13 cellular contexts compared by ENCODE assay signal in genomic region chr9:92266486-92266885, GRCh38. TPM values are rescaled to one million over a fixed set of nuclear protein-coding genes. Genes with fewer than 3 reads are reported as not detected.
DNase-seq lines count a peak whose midpoint lies in the region; ATAC-seq and TF ChIP-seq lines count a peak whose summit lies in the region.
"Had no signal": no experiment of that assay in that cellular context is flagged by ENCODE, and none has a peak within 500 bp of the region (broad histone marks: within the 10 kb centered on the region; RNA-seq: fewer than 3 reads in every experiment).

No MANE protein-coding gene starts in this region.

- H4K5ac ChIP-seq in IMR-90 (ENCODE audit: low read depth, low read length): no peak overlapping the region

- H3K4me1 Mint-ChIP-seq in activated CD4-positive, alpha-beta memory T cell treated with anti-CD3 and anti-CD28 coated beads, Interleukin-2, amount 10 ng/mL, durations not matched to agents 7 days and 5 days: no peaks in the 10 kb centered on the region
- H3K4me1 Mint-ChIP-seq in activated CD4-positive, alpha-beta memory T cell treated with anti-CD3 and anti-CD28 coated beads for 36 hours (ENCODE audit: low read depth): no peaks in the 10 kb centered on the region
- H3K4me1 Mint-ChIP-seq in glutamatergic neuron (ENCODE audit: low read depth, unreplicated experiment): peaks cover 17% of the 10 kb centered on the region

- H3K27ac Mint-ChIP-seq in activated CD4-positive, alpha-beta memory T cell treated with anti-CD3 and anti-CD28 coated beads, Interleukin-2, amount 10 ng/mL, durations not matched to agents 7 days and 5 days: peak overlapping the region; percentile 4
- no peak overlapping the region for H3K27ac Mint-ChIP-seq in activated CD4-positive, alpha-beta memory T cell treated with anti-CD3 and anti-CD28 coated beads for 36 hours
- H3K27ac Mint-ChIP-seq in glutamatergic neuron (ENCODE audit: unreplicated experiment): peak overlapping the region; percentile 86

- peaks cover 9% of the 10 kb centered on the region; the same call in 1 of the 2 replicates for H3K9me1 ChIP-seq in IMR-90 (ENCODE audit: insufficient read depth, low read length)

- dilution Hi-C loops in IMR-90 (cut with HindIII; ENCODE audit: low sequenced_read_pairs, unreplicated experiment): no loop called here

- no peak overlapping the region for H3K56ac ChIP-seq in IMR-90 (ENCODE audit: extremely low read depth, insufficient read depth, low read length)

- no CpG with 5 or more reads among the region's 4 CpGs for WGBS in IMR-90 (ENCODE audit: extremely low coverage in 2 of 2, insufficient read length in 1 of 2), 2 experiments

- in situ Hi-C loops in IMR-90 (cut with MboI; ENCODE audit: low sequenced_read_pairs) (no loop called here), KBM-7 (cut with MboI; ENCODE audit: low pct_unique_long_range_greater_than_20kb, low sequenced_read_pairs) (no loop called here)

- peak overlapping the region; percentile 2; the same call in 1 of the 2 replicates for H3K4ac ChIP-seq in IMR-90 (ENCODE audit: low read depth, low read length)

- H3K4me3 Mint-ChIP-seq in activated CD4-positive, alpha-beta memory T cell treated with anti-CD3 and anti-CD28 coated beads, Interleukin-2, amount 10 ng/mL, durations not matched to agents 7 days and 5 days: no peak overlapping the region
- H3K4me3 Mint-ChIP-seq in activated CD4-positive, alpha-beta memory T cell treated with anti-CD3 and anti-CD28 coated beads for 36 hours: no peak overlapping the region
- peak overlapping the region; percentile 54 for H3K4me3 Mint-ChIP-seq in glutamatergic neuron (ENCODE audit: unreplicated experiment)

- H3K27me3 ChIP-seq in IMR-90 (ENCODE audit: control insufficient read depth, insufficient read depth, low read length): no peaks in the 10 kb centered on the region
- H3K27me3 ChIP-seq in SJSA1 (replicated peaks): no peaks in the 10 kb centered on the region

- H3K23ac ChIP-seq in IMR-90 (ENCODE audit: low read depth, low read length): no peak overlapping the region

- ATAC-seq in IMR-90 (ENCODE audit: low read depth) (no peak), HG03469 (IDR thresholded peaks at IDR 0.05; ENCODE audit: unreplicated experiment) (no peak)
- ATAC-seq: HepG2 had no signal

- H3K4me1 ChIP-seq in IMR-90 (ENCODE audit: control insufficient read depth, insufficient read depth, low read length): peaks cover 2% of the 10 kb centered on the region; the same call in 1 of the 2 replicates
- H3K4me1 ChIP-seq in SJSA1 (replicated peaks): peaks cover 51% of the 10 kb centered on the region

- no peak for DNase-seq in activated CD4-positive, alpha-beta memory T cell treated with anti-CD3 and anti-CD28 coated beads, Interleukin-2, amount 10 ng/mL, durations not matched to agents 7 days and 5 days
- no peak for DNase-seq in activated CD4-positive, alpha-beta memory T cell treated with anti-CD3 and anti-CD28 coated beads for 36 hours
- DNase-seq in IMR-90 (no peak), SJSA1 (ENCODE audit: low read depth in 1 of 2, low spot score in 2 of 2) (peak; percentile 21 to 48), glutamatergic neuron (peak; percentile 48), KBM-7 (no peak)
- DNase-seq: DMS153, EL, NCI-H1048, NCI-H146, SIG-M5 had no signal

- H3K9me3 Mint-ChIP-seq in activated CD4-positive, alpha-beta memory T cell treated with anti-CD3 and anti-CD28 coated beads, Interleukin-2, amount 10 ng/mL, durations not matched to agents 7 days and 5 days: no peaks in the 10 kb centered on the region
- H3K9me3 Mint-ChIP-seq in activated CD4-positive, alpha-beta memory T cell treated with anti-CD3 and anti-CD28 coated beads for 36 hours: no peaks in the 10 kb centered on the region
- H3K9me3 Mint-ChIP-seq in glutamatergic neuron (ENCODE audit: unreplicated experiment): peaks cover 2% of the 10 kb centered on the region

- H2AK5ac ChIP-seq in IMR-90 (ENCODE audit: low read depth, low read length): no peak overlapping the region

- intact Hi-C loops in activated CD4-positive, alpha-beta memory T cell treated with anti-CD3 and anti-CD28 coated beads for 36 hours (cut with micrococcal nuclease): no loop called here
- intact Hi-C loops in IMR-90 (cut with micrococcal nuclease): loop anchor here (5.0 kb wide), 1 partner anchor 36 kb away; no protein-coding TSS in a partner anchor

- H3K18ac ChIP-seq in IMR-90 (ENCODE audit: low read depth, low read length): no peak overlapping the region

- H3K36me3 ChIP-seq in IMR-90 (ENCODE audit: control insufficient read depth, insufficient read depth, low read length) (peaks cover 73% of the 10 kb centered on the region), SJSA1 (peaks cover 96% of the 10 kb centered on the region)

- H2AFZ ChIP-seq in IMR-90 (replicated peaks; ENCODE audit: low read length, poor library complexity): no peak overlapping the region

- H3K9me3 ChIP-seq in IMR-90 (ENCODE audit: control insufficient read depth, insufficient read depth, low read length) (no peaks in the 10 kb centered on the region), SJSA1 (replicated peaks) (no peaks in the 10 kb centered on the region)

- H2AK9ac ChIP-seq in IMR-90 (replicated peaks; ENCODE audit: low read depth, low read length, poor library complexity): no peak overlapping the region

- TF ChIP-seq POLR2A in IMR-90 (IDR thresholded peaks at IDR 0.05; ENCODE audit: low read depth, low read length): no peak

- H3K14ac ChIP-seq in IMR-90 (replicated peaks; ENCODE audit: low read depth, low read length): no peak overlapping the region

- POLR2A ChIA-PET in activated CD4-positive, alpha-beta memory T cell treated with anti-CD3 and anti-CD28 coated beads, Interleukin-2, amount 10 ng/mL, durations not matched to agents 7 days and 5 days (lab: Charles Lee): interaction anchor here (1.1 kb wide), 1 partner anchor 59 kb away, joined by 3 read pairs; the partner anchor contains the start of genes CENPP and NOL8
- POLR2A ChIA-PET in activated CD4-positive, alpha-beta memory T cell treated with anti-CD3 and anti-CD28 coated beads for 36 hours (lab: Charles Lee): interaction anchor here (0.8 to 1.1 kb wide), 2 partner anchors 11 to 26 kb away, joined by 3 to 4 read pairs; no protein-coding TSS in a partner anchor
- POLR2A ChIA-PET in IMR-90 (lab: Charles Lee; ENCODE audit: unreplicated experiment): interaction anchor here (1.0 kb wide), 1 partner anchor 15 kb away, joined by 3 read pairs; no protein-coding TSS in a partner anchor

- no peak overlapping the region for H4K91ac ChIP-seq in IMR-90 (ENCODE audit: insufficient read depth, low read depth, low read length)

- H3K27ac ChIP-seq in IMR-90 (ENCODE audit: insufficient read depth, low read length) (no peak overlapping the region), SJSA1 (peak overlapping the region; percentile 90)

- no peak overlapping the region for H2BK15ac ChIP-seq in IMR-90 (ENCODE audit: low read depth, low read length)

- peaks cover 6% of the 10 kb centered on the region; the same call in 1 of the 2 replicates for H4K20me1 ChIP-seq in IMR-90 (ENCODE audit: insufficient read depth, low read length)

- H3K4me3 ChIP-seq in IMR-90 (ENCODE audit: insufficient read depth, low read depth, low read length) (no peak overlapping the region), SJSA1 (no peak overlapping the region)

- BruUV-seq in IMR-90 (replicated peaks; lab: Mats Ljungman, UMichigan): no TSS peak

- H3K79me1 ChIP-seq in IMR-90 (ENCODE audit: low read depth in 1 of 2, low read length in 2 of 2): peaks cover 21 to 65% of the 10 kb centered on the region in 2 experiments

- CTCF ChIA-PET in activated CD4-positive, alpha-beta memory T cell treated with anti-CD3 and anti-CD28 coated beads, Interleukin-2, amount 10 ng/mL, durations not matched to agents 7 days and 5 days (lab: Charles Lee): no interaction called here
- CTCF ChIA-PET in activated CD4-positive, alpha-beta memory T cell treated with anti-CD3 and anti-CD28 coated beads for 36 hours (lab: Charles Lee): no interaction called here
- CTCF ChIA-PET in IMR-90 (lab: Yijun Ruan, JAX): no interaction called here

- no peak for TF ChIP-seq RAD21 in IMR-90 (IDR thresholded peaks at IDR 0.05; ENCODE audit: low read length)

- H2BK20ac ChIP-seq in IMR-90 (ENCODE audit: low read depth, low read length): no peak overlapping the region

- peaks cover 76% of the 10 kb centered on the region for H3K36me3 Mint-ChIP-seq in activated CD4-positive, alpha-beta memory T cell treated with anti-CD3 and anti-CD28 coated beads, Interleukin-2, amount 10 ng/mL, durations not matched to agents 7 days and 5 days (ENCODE audit: low read depth)
- H3K36me3 Mint-ChIP-seq in activated CD4-positive, alpha-beta memory T cell treated with anti-CD3 and anti-CD28 coated beads for 36 hours: peaks cover 63% of the 10 kb centered on the region
- peaks cover 4% of the 10 kb centered on the region for H3K36me3 Mint-ChIP-seq in glutamatergic neuron (ENCODE audit: unreplicated experiment)

- H3K27me3 Mint-ChIP-seq in activated CD4-positive, alpha-beta memory T cell treated with anti-CD3 and anti-CD28 coated beads, Interleukin-2, amount 10 ng/mL, durations not matched to agents 7 days and 5 days: no peaks in the 10 kb centered on the region
- no peaks in the 10 kb centered on the region for H3K27me3 Mint-ChIP-seq in activated CD4-positive, alpha-beta memory T cell treated with anti-CD3 and anti-CD28 coated beads for 36 hours
- H3K27me3 Mint-ChIP-seq in glutamatergic neuron (ENCODE audit: unreplicated experiment): peaks cover 2% of the 10 kb centered on the region

- H2BK5ac ChIP-seq in IMR-90 (ENCODE audit: low read depth, low read length, poor library complexity, severe bottlenecking): peak overlapping the region; percentile 7

- TF ChIP-seq CTCF in IMR-90 (conservative IDR thresholded peaks at IDR 0.05; ENCODE audit: low read depth, low read length) (no peak), glutamatergic neuron (IDR thresholded peaks at IDR 0.05; ENCODE audit: partially characterized antibody, unreplicated experiment) (no peak)

- no peak overlapping the region for H3K9ac ChIP-seq in IMR-90 (ENCODE audit: low read depth, low read length)

- H4K8ac ChIP-seq in IMR-90 (ENCODE audit: low read depth in 2 of 2, low read length in 2 of 2): no peak overlapping the region

- no peak overlapping the region for H2BK120ac ChIP-seq in IMR-90 (ENCODE audit: low read depth, low read length)

- no peak overlapping the region for H3K4me2 ChIP-seq in IMR-90 (ENCODE audit: low read depth, low read length)

RNA-seq across cellular contexts. Expression of gene IARS1, which starts 27.0 kb away (rescaled TPM):
- 100 to 1,000 TPM; 145 to 152 TPM for total RNA-seq in activated CD4-positive, alpha-beta memory T cell treated with anti-CD3 and anti-CD28 coated beads, Interleukin-2, amount 10 ng/mL, durations not matched to agents 7 days and 5 days
- 100 to 1,000 TPM; 212 to 222 TPM for total RNA-seq in activated CD4-positive, alpha-beta memory T cell treated with anti-CD3 and anti-CD28 coated beads for 36 hours
- total RNA-seq in IMR-90 (2012; rRNA removed) (383 and 414 TPM in 2 replicates), glutamatergic neuron (ENCODE audit: unreplicated experiment) (160 TPM)
- 64.1 and 85.3 TPM in 2 replicates for polyA plus RNA-seq in IMR-90 (2012; rRNA removed)
- 24.0 and 35.8 TPM in 2 replicates for polyA plus RNA-seq in IMR-90 (2012; cell fraction: cytosol; rRNA removed)
- polyA plus RNA-seq in IMR-90 (2012; cell fraction: nucleus; rRNA removed; ENCODE audit: low replicate concordance): 24.1 and 176 TPM in 2 replicates
- total RNA-seq in SJSA1 (2014; rRNA removed; shearing (Covaris generic)): 172 and 186 TPM in 2 replicates

RNA-seq across cellular contexts. Expression of gene NOL8, which starts 58.7 kb away (rescaled TPM):
- total RNA-seq in activated CD4-positive, alpha-beta memory T cell treated with anti-CD3 and anti-CD28 coated beads, Interleukin-2, amount 10 ng/mL, durations not matched to agents 7 days and 5 days: 10 to 100 TPM; 48.0 to 48.9 TPM
- total RNA-seq in activated CD4-positive, alpha-beta memory T cell treated with anti-CD3 and anti-CD28 coated beads for 36 hours: 10 to 100 TPM; 45.6 to 47.1 TPM
- total RNA-seq in IMR-90 (2012; rRNA removed) (18.3 and 23.6 TPM in 2 replicates), glutamatergic neuron (ENCODE audit: unreplicated experiment) (34.9 TPM)
- 7.4 and 10.1 TPM in 2 replicates for polyA plus RNA-seq in IMR-90 (2012; rRNA removed)
- polyA plus RNA-seq in IMR-90 (2012; cell fraction: cytosol; rRNA removed): 0.81 and 1.8 TPM in 2 replicates
- polyA plus RNA-seq in IMR-90 (2012; cell fraction: nucleus; rRNA removed; ENCODE audit: low replicate concordance): 1.8 and 19.2 TPM in 2 replicates
- total RNA-seq in SJSA1 (2014; rRNA removed; shearing (Covaris generic)): 16.3 and 25.1 TPM in 2 replicates

RNA-seq across cellular contexts. Expression of gene CENPP, which starts 59.3 kb away (rescaled TPM):
- 10 to 100 TPM; 18.8 to 22.0 TPM for total RNA-seq in activated CD4-positive, alpha-beta memory T cell treated with anti-CD3 and anti-CD28 coated beads, Interleukin-2, amount 10 ng/mL, durations not matched to agents 7 days and 5 days
- 10 to 100 TPM; 21.8 to 23.5 TPM for total RNA-seq in activated CD4-positive, alpha-beta memory T cell treated with anti-CD3 and anti-CD28 coated beads for 36 hours
- total RNA-seq in IMR-90 (2012; rRNA removed) (1.4 and 3.6 TPM in 2 replicates), glutamatergic neuron (ENCODE audit: unreplicated experiment) (5.7 TPM)
- 0.90 and 2.0 TPM in 2 replicates for polyA plus RNA-seq in IMR-90 (2012; rRNA removed)
- 0.32 and 0.49 TPM in 2 replicates for polyA plus RNA-seq in IMR-90 (2012; cell fraction: cytosol; rRNA removed)
- polyA plus RNA-seq in IMR-90 (2012; cell fraction: nucleus; rRNA removed; ENCODE audit: low replicate concordance): 1.2 TPM in 2 replicates
- total RNA-seq in SJSA1 (2014; rRNA removed; shearing (Covaris generic)): 9.6 and 11.0 TPM in 2 replicates

Comparison
In these comparisons a context has a peak if more than half of its experiments do, and no peak if none do; other contexts are left out.
1. DNase-seq: peak in SJSA1 (2 of 2) and glutamatergic neuron (single experiment); none in activated CD4-positive, alpha-beta memory T cell treated with anti-CD3 and anti-CD28 coated beads, Interleukin-2, amount 10 ng/mL, durations not matched to agents 7 days and 5 days (single experiment), activated CD4-positive, alpha-beta memory T cell treated with anti-CD3 and anti-CD28 coated beads for 36 hours (single experiment), IMR-90 (single experiment) and KBM-7 (single experiment).